Comparison of ENCODE assay signal across 2 cellular contexts in the genomic region with DNA sequence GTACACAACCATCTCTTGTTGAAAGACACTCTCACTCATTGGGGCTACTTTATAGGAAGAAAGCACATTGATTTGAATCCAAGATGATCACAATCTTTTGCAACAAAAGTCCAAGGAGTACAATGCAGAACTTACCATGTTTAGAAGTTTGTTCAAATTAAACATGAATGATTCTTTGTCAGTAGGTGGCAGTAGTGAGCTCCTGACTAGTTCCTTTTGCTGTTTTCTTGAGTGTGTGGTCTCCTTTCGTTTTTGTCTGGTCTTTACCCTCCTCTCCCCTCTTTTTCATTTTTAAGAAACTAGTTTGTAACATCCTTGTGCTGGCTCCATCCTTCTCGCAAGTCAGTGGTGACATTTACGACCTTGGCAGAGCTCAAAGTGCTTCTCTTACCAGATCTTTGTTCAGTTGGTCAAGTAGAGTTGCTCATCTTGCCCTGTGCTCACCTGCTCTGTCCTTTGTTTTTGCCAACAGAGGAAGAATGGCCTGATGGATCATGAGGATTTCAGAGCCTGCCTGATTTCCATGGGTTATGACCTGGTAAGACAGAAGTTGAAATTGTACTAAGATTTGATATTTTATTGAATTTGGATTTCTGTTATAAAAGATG.
A peak's percentile ranks its signal among the peaks of the same experiment; 100 is the strongest.
TF ChIP-seq lines count a peak whose summit lies in the region.

No MANE protein-coding gene starts in this region.

TF ChIP-seq in K562, 482 proteins besides CTCF, POLR2A, EP300 and RAD21:
- TF ChIP-seq HLTF (IDR thresholded peaks at IDR 0.05) = 0 out of 2 replicates have a peak, but pooled peaks have one; percentile 39
- TF ChIP-seq SMC3 (conservative IDR thresholded peaks at IDR 0.05; ENCODE audit: insufficient read depth, low read depth, low read length) = peak; percentile 52
- peak in 1 of 2 experiments; percentile 41; a peak in 1 of 4 replicates for TF ChIP-seq ARNT (IDR thresholded peaks at IDR 0.05)
- TF ChIP-seq CC2D1A (IDR thresholded peaks at IDR 0.05) = 0 out of 2 replicates have a peak, but pooled peaks have one; percentile 16
- TF ChIP-seq, protein P1, sequence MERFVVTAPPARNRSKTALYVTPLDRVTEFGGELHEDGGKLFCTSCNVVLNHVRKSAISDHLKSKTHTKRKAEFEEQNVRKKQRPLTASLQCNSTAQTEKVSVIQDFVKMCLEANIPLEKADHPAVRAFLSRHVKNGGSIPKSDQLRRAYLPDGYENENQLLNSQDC (CRISPR knock-in tag; IDR thresholded peaks at IDR 0.05) = no peak
- 0 out of 2 replicates have a peak, but pooled peaks have one; percentile 22 for TF ChIP-seq ZEB2 (IDR thresholded peaks at IDR 0.05)
- TF ChIP-seq, protein P2, sequence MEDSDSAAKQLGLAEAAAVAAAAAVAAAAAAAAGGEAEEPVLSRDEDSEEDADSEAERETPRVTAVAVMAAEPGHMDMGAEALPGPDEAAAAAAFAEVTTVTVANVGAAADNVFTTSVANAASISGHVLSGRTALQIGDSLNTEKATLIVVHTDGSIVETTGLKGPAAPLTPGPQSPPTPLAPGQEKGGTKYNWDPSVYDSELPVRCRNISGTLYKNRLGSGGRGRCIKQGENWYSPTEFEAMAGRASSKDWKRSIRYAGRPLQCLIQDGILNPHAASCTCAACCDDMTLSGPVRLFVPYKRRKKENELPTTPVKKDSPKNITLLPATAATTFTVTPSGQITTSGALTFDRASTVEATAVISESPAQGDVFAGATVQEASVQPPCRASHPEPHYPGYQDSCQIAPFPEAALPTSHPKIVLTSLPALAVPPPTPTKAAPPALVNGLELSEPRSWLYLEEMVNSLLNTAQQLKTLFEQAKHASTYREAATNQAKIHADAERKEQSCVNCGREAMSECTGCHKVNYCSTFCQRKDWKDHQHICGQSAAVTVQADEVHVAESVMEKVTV (CRISPR knock-in tag; IDR thresholded peaks at IDR 0.05) = peak; percentile 39; the same call in 1 of the 2 replicates
- TF ChIP-seq TEAD1 (CRISPR knock-in tag; IDR thresholded peaks at IDR 0.05) = no peak
- no peak for TF ChIP-seq ZC3H4 (CRISPR knock-in tag; IDR thresholded peaks at IDR 0.05; ENCODE audit: borderline replicate concordance)

TF ChIP-seq in HepG2, 621 proteins besides CTCF, POLR2A, EP300 and RAD21:
- TF ChIP-seq GTF2F1 (IDR thresholded peaks at IDR 0.05; ENCODE audit: low read length) (no peak), ZSCAN9 (CRISPR knock-in tag; IDR thresholded peaks at IDR 0.05; ENCODE audit: borderline replicate concordance) (0 out of 2 replicates have a peak, but pooled peaks have one; percentile 26), KLF6 (CRISPR knock-in tag; IDR thresholded peaks at IDR 0.05) (no peak), ZNF598 (CRISPR knock-in tag; IDR thresholded peaks at IDR 0.05; ENCODE audit: borderline replicate concordance) (no peak), SMC3 (IDR thresholded peaks at IDR 0.05; ENCODE audit: low read length) (0 out of 2 replicates have a peak, but pooled peaks have one; percentile 23), HOXA5 (CRISPR knock-in tag; IDR thresholded peaks at IDR 0.05) (no peak), GATA4 (IDR thresholded peaks at IDR 0.05; ENCODE audit: borderline replicate concordance, low read depth) (no peak), FOXA3 (CRISPR knock-in tag; IDR thresholded peaks at IDR 0.05) (0 out of 2 replicates have a peak, but pooled peaks have one; percentile 4), ZBTB37 (CRISPR knock-in tag; IDR thresholded peaks at IDR 0.05) (no peak), STAG1 (CRISPR knock-in tag; IDR thresholded peaks at IDR 0.05) (peak; percentile 70), CEBPB (IDR thresholded peaks at IDR 0.05; ENCODE audit: borderline replicate concordance, low read depth, low read length) (no peak), ZNF33B (CRISPR knock-in tag; IDR thresholded peaks at IDR 0.05) (0 out of 2 replicates have a peak, but pooled peaks have one; percentile 51)
- TF ChIP-seq, protein P3, sequence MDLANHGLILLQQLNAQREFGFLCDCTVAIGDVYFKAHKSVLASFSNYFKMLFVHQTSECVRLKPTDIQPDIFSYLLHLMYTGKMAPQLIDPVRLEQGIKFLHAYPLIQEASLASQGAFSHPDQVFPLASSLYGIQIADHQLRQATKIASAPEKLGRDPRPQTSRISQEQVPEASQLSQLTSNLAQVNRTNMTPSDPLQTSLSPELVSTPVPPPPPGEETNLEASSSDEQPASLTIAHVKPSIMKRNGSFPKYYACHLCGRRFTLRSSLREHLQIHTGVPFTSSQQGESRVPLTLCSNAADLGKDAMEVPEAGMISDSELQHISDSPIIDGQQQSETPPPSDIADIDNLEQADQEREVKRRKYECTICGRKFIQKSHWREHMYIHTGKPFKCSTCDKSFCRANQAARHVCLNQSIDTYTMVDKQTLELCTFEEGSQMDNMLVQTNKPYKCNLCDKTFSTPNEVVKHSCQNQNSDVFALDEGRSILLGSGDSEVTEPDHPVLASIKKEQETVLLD (CRISPR knock-in tag; IDR thresholded peaks at IDR 0.05; ENCODE audit: low read depth) = no peak
- TF ChIP-seq, protein P4, sequence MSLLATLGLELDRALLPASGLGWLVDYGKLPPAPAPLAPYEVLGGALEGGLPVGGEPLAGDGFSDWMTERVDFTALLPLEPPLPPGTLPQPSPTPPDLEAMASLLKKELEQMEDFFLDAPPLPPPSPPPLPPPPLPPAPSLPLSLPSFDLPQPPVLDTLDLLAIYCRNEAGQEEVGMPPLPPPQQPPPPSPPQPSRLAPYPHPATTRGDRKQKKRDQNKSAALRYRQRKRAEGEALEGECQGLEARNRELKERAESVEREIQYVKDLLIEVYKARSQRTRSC (CRISPR knock-in tag; IDR thresholded peaks at IDR 0.05; ENCODE audit: low read depth) = no peak
- TF ChIP-seq, protein P5, sequence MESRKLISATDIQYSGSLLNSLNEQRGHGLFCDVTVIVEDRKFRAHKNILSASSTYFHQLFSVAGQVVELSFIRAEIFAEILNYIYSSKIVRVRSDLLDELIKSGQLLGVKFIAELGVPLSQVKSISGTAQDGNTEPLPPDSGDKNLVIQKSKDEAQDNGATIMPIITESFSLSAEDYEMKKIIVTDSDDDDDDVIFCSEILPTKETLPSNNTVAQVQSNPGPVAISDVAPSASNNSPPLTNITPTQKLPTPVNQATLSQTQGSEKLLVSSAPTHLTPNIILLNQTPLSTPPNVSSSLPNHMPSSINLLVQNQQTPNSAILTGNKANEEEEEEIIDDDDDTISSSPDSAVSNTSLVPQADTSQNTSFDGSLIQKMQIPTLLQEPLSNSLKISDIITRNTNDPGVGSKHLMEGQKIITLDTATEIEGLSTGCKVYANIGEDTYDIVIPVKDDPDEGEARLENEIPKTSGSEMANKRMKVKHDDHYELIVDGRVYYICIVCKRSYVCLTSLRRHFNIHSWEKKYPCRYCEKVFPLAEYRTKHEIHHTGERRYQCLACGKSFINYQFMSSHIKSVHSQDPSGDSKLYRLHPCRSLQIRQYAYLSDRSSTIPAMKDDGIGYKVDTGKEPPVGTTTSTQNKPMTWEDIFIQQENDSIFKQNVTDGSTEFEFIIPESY (CRISPR knock-in tag; IDR thresholded peaks at IDR 0.05) = no peak
